8 cellular contexts compared by ENCODE assay signal in genomic region chr10:4512557-4513286, GRCh38.
DNase-seq lines count a peak whose midpoint lies in the region; ATAC-seq and TF ChIP-seq lines count a peak whose summit lies in the region.

No MANE protein-coding gene starts in this region.

- POLR2A ChIA-PET in Caco-2 (lab: Charles Lee), result no interaction called here
- POLR2A ChIA-PET in naive thymus-derived CD8-positive, alpha-beta T cell (lab: Charles Lee), result no interaction called here

- H3K27ac Mint-ChIP-seq in Caco-2 (ENCODE audit: unreplicated experiment), result no peak overlapping the region
- no peak overlapping the region for H3K27ac Mint-ChIP-seq in naive thymus-derived CD8-positive, alpha-beta T cell

- H3K4me1 ChIP-seq in Caco-2, result no peaks in the 10 kb centered on the region
- H3K4me1 ChIP-seq in breast epithelium, result no peaks in the 10 kb centered on the region
- H3K4me1 ChIP-seq in liver (ENCODE audit: control insufficient read depth in 4 of 4, insufficient read depth in 4 of 4, low read length in 3 of 4), result peaks cover 0 to 2% (median 0%) of the 10 kb centered on the region in 4 donors

- TF ChIP-seq POLR2A in breast epithelium (IDR thresholded peaks at IDR 0.05), result no peak

- H3K9me3 Mint-ChIP-seq in Caco-2 (ENCODE audit: unreplicated experiment), result no peaks in the 10 kb centered on the region
- peaks cover 0 to 7% (median 0%) of the 10 kb centered on the region in 9 donors for H3K9me3 Mint-ChIP-seq in naive thymus-derived CD8-positive, alpha-beta T cell

- TF ChIP-seq RAD21 in liver (IDR thresholded peaks at IDR 0.05), result peak; percentile 69 to 74

- TF ChIP-seq CTCF in Caco-2 (IDR thresholded peaks at IDR 0.05; ENCODE audit: insufficient read depth in 1 of 2, low read depth in 1 of 2, low read length in 1 of 2, severe bottlenecking in 1 of 2, unreplicated experiment in 1 of 2) (peak; percentile 54 to 73), breast epithelium (IDR thresholded peaks at IDR 0.05) (peak in 2 of 3 donors; percentile 27 to 31), liver (IDR thresholded peaks at IDR 0.05; ENCODE audit: low read depth, low read length, missing input control) (peak; percentile 33)

- H3K9ac ChIP-seq in liver (ENCODE audit: low read depth in 1 of 2, low read length in 2 of 2), result no peak overlapping the region

- BruUV-seq in Caco-2 (replicated peaks; lab: Mats Ljungman, UMichigan), result no TSS peak

- H3K27ac ChIP-seq in breast epithelium (peak overlapping the region in 1 of 2 donors; percentile 43), liver (ENCODE audit: low read depth in 1 of 2, low read length in 2 of 2) (no peak overlapping the region)

- peak; percentile 48 to 58 for DNase-seq in Caco-2
- peak; percentile 52 to 59 for DNase-seq in Kasumi-1 (lab: John Stamatoyannopoulos, UW)
- DNase-seq in breast epithelium (ENCODE audit: low spot score in 2 of 2), result no peak
- DNase-seq in naive thymus-derived CD8-positive, alpha-beta T cell, result no peak
- no peak for DNase-seq in hypothalamus (lab: John Stamatoyannopoulos, UW)

- no peak overlapping the region for H3K4me3 Mint-ChIP-seq in Caco-2 (ENCODE audit: unreplicated experiment)
- H3K4me3 Mint-ChIP-seq in naive thymus-derived CD8-positive, alpha-beta T cell, result no peak overlapping the region

- H3K4me1 Mint-ChIP-seq in Caco-2 (ENCODE audit: low read depth, unreplicated experiment), result no peaks in the 10 kb centered on the region
- H3K4me1 Mint-ChIP-seq in naive thymus-derived CD8-positive, alpha-beta T cell, result peaks cover 0 to 17% (median 0%) of the 10 kb centered on the region in 4 donors

- peaks cover 16% of the 10 kb centered on the region for H3K27me3 Mint-ChIP-seq in Caco-2 (ENCODE audit: insufficient read depth, unreplicated experiment)
- H3K27me3 Mint-ChIP-seq in naive thymus-derived CD8-positive, alpha-beta T cell, result peaks cover 5 to 31% (median 6%) of the 10 kb centered on the region in 5 donors

- H3K4me3 ChIP-seq in Caco-2 (ENCODE audit: low read depth, low read length), result no peak overlapping the region
- no peak overlapping the region for H3K4me3 ChIP-seq in breast epithelium
- no peak overlapping the region for H3K4me3 ChIP-seq in liver (ENCODE audit: low read depth in 1 of 3, low read length in 3 of 3)

- 52% methylated on average over 6 of the region's 6 CpGs for WGBS in liver

- intact Hi-C loops in Caco-2 (cut with micrococcal nuclease; ENCODE audit: unreplicated experiment), result loop anchor here (2.0 kb wide), 2 partner anchors 144 to 254 kb away; no protein-coding TSS in a partner anchor
- intact Hi-C loops in breast epithelium (cut with DNase I; ENCODE audit: low total_unique reads), result no loop called here

- no peaks in the 10 kb centered on the region for H3K36me3 Mint-ChIP-seq in Caco-2 (ENCODE audit: insufficient read depth, unreplicated experiment)
- no peaks in the 10 kb centered on the region for H3K36me3 Mint-ChIP-seq in naive thymus-derived CD8-positive, alpha-beta T cell

- H3K27me3 ChIP-seq in Caco-2 (replicated peaks; ENCODE audit: control insufficient read depth, insufficient read depth, low read length) (no peaks in the 10 kb centered on the region), breast epithelium (no peaks in the 10 kb centered on the region), liver (ENCODE audit: control insufficient read depth in 4 of 4, insufficient read depth in 4 of 4, low read length in 3 of 4) (no peaks in the 10 kb centered on the region)

- CTCF ChIA-PET in Caco-2 (lab: Charles Lee), result interaction anchor here (0.6 kb wide), 1 partner anchor 116 kb away, joined by 3 read pairs; no protein-coding TSS in a partner anchor

- H3K9me3 ChIP-seq in Caco-2, result no peaks in the 10 kb centered on the region
- H3K9me3 ChIP-seq in breast epithelium, result no peaks in the 10 kb centered on the region
- H3K9me3 ChIP-seq in liver (ENCODE audit: control insufficient read depth in 4 of 4, low read length in 3 of 4), result peaks cover 0 to 2% (median 0%) of the 10 kb centered on the region in 4 donors

- ATAC-seq in naive thymus-derived CD8-positive, alpha-beta T cell, result no peak
- ATAC-seq in HG03039 (IDR thresholded peaks at IDR 0.05; ENCODE audit: unreplicated experiment), result no peak
- no peak for ATAC-seq in HG03025 (IDR thresholded peaks at IDR 0.05; ENCODE audit: low FRiP score, unreplicated experiment)

- H3K36me3 ChIP-seq in Caco-2 (ENCODE audit: control insufficient read depth, insufficient read depth, low read length), result no peaks in the 10 kb centered on the region
- no peaks in the 10 kb centered on the region for H3K36me3 ChIP-seq in breast epithelium
- no peaks in the 10 kb centered on the region for H3K36me3 ChIP-seq in liver (ENCODE audit: control insufficient read depth in 4 of 4, insufficient read depth in 3 of 4, low read depth in 1 of 4, low read length in 3 of 4)

TF ChIP-seq in liver, 16 proteins besides CTCF, POLR2A, EP300 and RAD21:
- TF ChIP-seq ZBTB33 (IDR thresholded peaks at IDR 0.05) (no peak), HNF4A (conservative IDR thresholded peaks at IDR 0.05) (no peak), FOXA1 (IDR thresholded peaks at IDR 0.05) (no peak), NR2F2 (IDR thresholded peaks at IDR 0.05) (no peak), YY1 (IDR thresholded peaks at IDR 0.05) (no peak), TAF1 (conservative IDR thresholded peaks at IDR 0.05) (no peak), JUND (IDR thresholded peaks at IDR 0.05) (no peak), GABPA (IDR thresholded peaks at IDR 0.05 in 1 of 2, conservative IDR thresholded peaks at IDR 0.05 in 1 of 2) (no peak), EGR1 (IDR thresholded peaks at IDR 0.05; ENCODE audit: low read depth in 2 of 2) (no peak), HNF4G (IDR thresholded peaks at IDR 0.05) (no peak), REST (IDR thresholded peaks at IDR 0.05) (no peak), SP1 (IDR thresholded peaks at IDR 0.05) (no peak), RXRA (IDR thresholded peaks at IDR 0.05) (no peak), ATF3 (IDR thresholded peaks at IDR 0.05) (no peak), FOXA2 (IDR thresholded peaks at IDR 0.05) (no peak)
- TF ChIP-seq, protein P1, sequence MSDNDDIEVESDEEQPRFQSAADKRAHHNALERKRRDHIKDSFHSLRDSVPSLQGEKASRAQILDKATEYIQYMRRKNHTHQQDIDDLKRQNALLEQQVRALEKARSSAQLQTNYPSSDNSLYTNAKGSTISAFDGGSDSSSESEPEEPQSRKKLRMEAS (IDR thresholded peaks at IDR 0.05), result no peak

Comparison
In these comparisons a context has a peak if more than half of its experiments do, and no peak if none do; other contexts are left out.
1. DNase-seq: peak in Caco-2 (2 of 2) and Kasumi-1 (2 of 2); none in breast epithelium (0 of 2), naive thymus-derived CD8-positive, alpha-beta T cell (0 of 10) and hypothalamus (0 of 51).
2. Peak in every context shown above with its lines, with median percentiles within 50 percentile points of each other: CTCF ChIP-seq.